In genomic region chr5:95857185-95857945, GRCh38 we compare ENCODE assay signal across 1 cellular context.
TF ChIP-seq lines count a peak whose summit lies in the region.

No MANE protein-coding gene starts in this region.

TF ChIP-seq in HepG2, 621 proteins besides CTCF, POLR2A, EP300 and RAD21 (continued from another document and continues in another):
- TF ChIP-seq FOXO4 (CRISPR knock-in tag; conservative IDR thresholded peaks at IDR 0.05) (peak; percentile 91; the same call in 1 of the 2 replicates), SAP130 (CRISPR knock-in tag; IDR thresholded peaks at IDR 0.05; ENCODE audit: low read depth) (peak; percentile 72), ZNF431 (CRISPR knock-in tag; IDR thresholded peaks at IDR 0.05; ENCODE audit: borderline replicate concordance, low read depth) (peak; percentile 69; the same call in 1 of the 2 replicates), PBX2 (CRISPR knock-in tag; IDR thresholded peaks at IDR 0.05) (no peak), ISL2 (CRISPR knock-in tag; IDR thresholded peaks at IDR 0.05) (peak; percentile 77; the same call in 1 of the 2 replicates), SIX4 (CRISPR knock-in tag; IDR thresholded peaks at IDR 0.05) (0 out of 2 replicates have a peak, but pooled peaks have one; percentile 40), ZNF275 (CRISPR knock-in tag; IDR thresholded peaks at IDR 0.05; ENCODE audit: borderline replicate concordance) (no peak), ZNF616 (CRISPR knock-in tag; IDR thresholded peaks at IDR 0.05; ENCODE audit: low read depth) (0 out of 2 replicates have a peak, but pooled peaks have one; percentile 54), ZNF557 (CRISPR knock-in tag; IDR thresholded peaks at IDR 0.05) (0 out of 2 replicates have a peak, but pooled peaks have one; percentile 83), ZNF792 (CRISPR knock-in tag; IDR thresholded peaks at IDR 0.05) (peak; percentile 83), ZNF546 (CRISPR knock-in tag; conservative IDR thresholded peaks at IDR 0.05) (peak; percentile 60; the same call in 1 of the 2 replicates), RORA (CRISPR knock-in tag; IDR thresholded peaks at IDR 0.05) (no peak), ATF2 (CRISPR knock-in tag; IDR thresholded peaks at IDR 0.05) (peak; percentile 58; the same call in 1 of the 2 replicates), POGK (CRISPR knock-in tag; conservative IDR thresholded peaks at IDR 0.05) (peak; percentile 71; the same call in 1 of the 2 replicates), ZNF337 (CRISPR knock-in tag; IDR thresholded peaks at IDR 0.05; ENCODE audit: borderline replicate concordance, low read depth) (no peak; the same call in 1 of the 2 replicates), THAP8 (CRISPR knock-in tag; IDR thresholded peaks at IDR 0.05; ENCODE audit: borderline replicate concordance) (no peak), ETV6 (CRISPR knock-in tag; conservative IDR thresholded peaks at IDR 0.05) (0 out of 2 replicates have a peak, but pooled peaks have one; percentile 37), ARNT2 (CRISPR knock-in tag; IDR thresholded peaks at IDR 0.05; ENCODE audit: low read depth) (peak; percentile 75; the same call in 1 of the 2 replicates), FOSL2 (CRISPR knock-in tag; IDR thresholded peaks at IDR 0.05) (peak; percentile 97), HDAC1 (CRISPR knock-in tag; IDR thresholded peaks at IDR 0.05) (peak; percentile 80), AGO2 (optimal IDR thresholded peaks at IDR 0.05; ENCODE audit: low read depth, low read length) (no peak), ZNF362 (CRISPR knock-in tag; IDR thresholded peaks at IDR 0.05; ENCODE audit: borderline replicate concordance) (peak; percentile 16; the same call in 1 of the 2 replicates), ZNF720 (CRISPR knock-in tag; IDR thresholded peaks at IDR 0.05) (no peak), HOXD1 (CRISPR knock-in tag; IDR thresholded peaks at IDR 0.05) (peak; percentile 69), ARID2 (CRISPR knock-in tag; IDR thresholded peaks at IDR 0.05; ENCODE audit: borderline replicate concordance) (peak; percentile 82; the same call in 1 of the 2 replicates), SIN3B (IDR thresholded peaks at IDR 0.05; ENCODE audit: low read length) (no peak), ZFP36L1 (CRISPR knock-in tag; IDR thresholded peaks at IDR 0.05) (peak; percentile 83)
- TF ChIP-seq, protein P1, sequence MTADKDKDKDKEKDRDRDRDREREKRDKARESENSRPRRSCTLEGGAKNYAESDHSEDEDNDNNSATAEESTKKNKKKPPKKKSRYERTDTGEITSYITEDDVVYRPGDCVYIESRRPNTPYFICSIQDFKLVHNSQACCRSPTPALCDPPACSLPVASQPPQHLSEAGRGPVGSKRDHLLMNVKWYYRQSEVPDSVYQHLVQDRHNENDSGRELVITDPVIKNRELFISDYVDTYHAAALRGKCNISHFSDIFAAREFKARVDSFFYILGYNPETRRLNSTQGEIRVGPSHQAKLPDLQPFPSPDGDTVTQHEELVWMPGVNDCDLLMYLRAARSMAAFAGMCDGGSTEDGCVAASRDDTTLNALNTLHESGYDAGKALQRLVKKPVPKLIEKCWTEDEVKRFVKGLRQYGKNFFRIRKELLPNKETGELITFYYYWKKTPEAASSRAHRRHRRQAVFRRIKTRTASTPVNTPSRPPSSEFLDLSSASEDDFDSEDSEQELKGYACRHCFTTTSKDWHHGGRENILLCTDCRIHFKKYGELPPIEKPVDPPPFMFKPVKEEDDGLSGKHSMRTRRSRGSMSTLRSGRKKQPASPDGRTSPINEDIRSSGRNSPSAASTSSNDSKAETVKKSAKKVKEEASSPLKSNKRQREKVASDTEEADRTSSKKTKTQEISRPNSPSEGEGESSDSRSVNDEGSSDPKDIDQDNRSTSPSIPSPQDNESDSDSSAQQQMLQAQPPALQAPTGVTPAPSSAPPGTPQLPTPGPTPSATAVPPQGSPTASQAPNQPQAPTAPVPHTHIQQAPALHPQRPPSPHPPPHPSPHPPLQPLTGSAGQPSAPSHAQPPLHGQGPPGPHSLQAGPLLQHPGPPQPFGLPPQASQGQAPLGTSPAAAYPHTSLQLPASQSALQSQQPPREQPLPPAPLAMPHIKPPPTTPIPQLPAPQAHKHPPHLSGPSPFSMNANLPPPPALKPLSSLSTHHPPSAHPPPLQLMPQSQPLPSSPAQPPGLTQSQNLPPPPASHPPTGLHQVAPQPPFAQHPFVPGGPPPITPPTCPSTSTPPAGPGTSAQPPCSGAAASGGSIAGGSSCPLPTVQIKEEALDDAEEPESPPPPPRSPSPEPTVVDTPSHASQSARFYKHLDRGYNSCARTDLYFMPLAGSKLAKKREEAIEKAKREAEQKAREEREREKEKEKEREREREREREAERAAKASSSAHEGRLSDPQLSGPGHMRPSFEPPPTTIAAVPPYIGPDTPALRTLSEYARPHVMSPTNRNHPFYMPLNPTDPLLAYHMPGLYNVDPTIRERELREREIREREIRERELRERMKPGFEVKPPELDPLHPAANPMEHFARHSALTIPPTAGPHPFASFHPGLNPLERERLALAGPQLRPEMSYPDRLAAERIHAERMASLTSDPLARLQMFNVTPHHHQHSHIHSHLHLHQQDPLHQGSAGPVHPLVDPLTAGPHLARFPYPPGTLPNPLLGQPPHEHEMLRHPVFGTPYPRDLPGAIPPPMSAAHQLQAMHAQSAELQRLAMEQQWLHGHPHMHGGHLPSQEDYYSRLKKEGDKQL (CRISPR knock-in tag; IDR thresholded peaks at IDR 0.05; ENCODE audit: low read depth), result no peak
- TF ChIP-seq, protein P2, sequence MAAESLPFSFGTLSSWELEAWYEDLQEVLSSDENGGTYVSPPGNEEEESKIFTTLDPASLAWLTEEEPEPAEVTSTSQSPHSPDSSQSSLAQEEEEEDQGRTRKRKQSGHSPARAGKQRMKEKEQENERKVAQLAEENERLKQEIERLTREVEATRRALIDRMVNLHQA (CRISPR knock-in tag; IDR thresholded peaks at IDR 0.05), result no peak
- TF ChIP-seq, protein P3, sequence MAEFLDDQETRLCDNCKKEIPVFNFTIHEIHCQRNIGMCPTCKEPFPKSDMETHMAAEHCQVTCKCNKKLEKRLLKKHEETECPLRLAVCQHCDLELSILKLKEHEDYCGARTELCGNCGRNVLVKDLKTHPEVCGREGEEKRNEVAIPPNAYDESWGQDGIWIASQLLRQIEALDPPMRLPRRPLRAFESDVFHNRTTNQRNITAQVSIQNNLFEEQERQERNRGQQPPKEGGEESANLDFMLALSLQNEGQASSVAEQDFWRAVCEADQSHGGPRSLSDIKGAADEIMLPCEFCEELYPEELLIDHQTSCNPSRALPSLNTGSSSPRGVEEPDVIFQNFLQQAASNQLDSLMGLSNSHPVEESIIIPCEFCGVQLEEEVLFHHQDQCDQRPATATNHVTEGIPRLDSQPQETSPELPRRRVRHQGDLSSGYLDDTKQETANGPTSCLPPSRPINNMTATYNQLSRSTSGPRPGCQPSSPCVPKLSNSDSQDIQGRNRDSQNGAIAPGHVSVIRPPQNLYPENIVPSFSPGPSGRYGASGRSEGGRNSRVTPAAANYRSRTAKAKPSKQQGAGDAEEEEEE (CRISPR knock-in tag; IDR thresholded peaks at IDR 0.05; ENCODE audit: borderline replicate concordance), result no peak; the same call in 1 of the 2 replicates
- TF ChIP-seq, protein P4, sequence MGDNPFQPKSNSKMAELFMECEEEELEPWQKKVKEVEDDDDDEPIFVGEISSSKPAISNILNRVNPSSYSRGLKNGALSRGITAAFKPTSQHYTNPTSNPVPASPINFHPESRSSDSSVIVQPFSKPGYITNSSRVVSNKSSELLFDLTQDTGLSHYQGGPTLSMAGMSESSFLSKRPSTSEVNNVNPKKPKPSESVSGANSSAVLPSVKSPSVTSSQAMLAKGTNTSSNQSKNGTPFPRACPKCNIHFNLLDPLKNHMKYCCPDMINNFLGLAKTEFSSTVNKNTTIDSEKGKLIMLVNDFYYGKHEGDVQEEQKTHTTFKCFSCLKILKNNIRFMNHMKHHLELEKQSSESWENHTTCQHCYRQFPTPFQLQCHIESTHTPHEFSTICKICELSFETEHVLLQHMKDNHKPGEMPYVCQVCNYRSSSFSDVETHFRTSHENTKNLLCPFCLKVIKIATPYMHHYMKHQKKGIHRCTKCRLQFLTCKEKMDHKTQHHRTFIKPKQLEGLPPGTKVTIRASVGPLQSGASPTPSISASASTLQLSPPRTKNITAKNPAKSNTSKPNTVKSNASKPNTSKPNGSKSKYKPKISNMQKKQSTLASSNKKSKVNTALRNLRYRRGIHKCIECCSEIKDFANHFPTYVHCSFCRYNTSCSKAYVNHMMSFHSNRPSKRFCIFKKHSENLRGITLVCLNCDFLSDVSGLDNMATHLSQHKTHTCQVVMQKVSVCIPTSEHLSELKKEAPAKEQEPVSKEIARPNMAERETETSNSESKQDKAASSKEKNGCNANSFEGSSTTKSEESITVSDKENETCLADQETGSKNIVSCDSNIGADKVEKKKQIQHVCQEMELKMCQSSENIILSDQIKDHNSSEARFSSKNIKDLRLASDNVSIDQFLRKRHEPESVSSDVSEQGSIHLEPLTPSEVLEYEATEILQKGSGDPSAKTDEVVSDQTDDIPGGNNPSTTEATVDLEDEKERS (CRISPR knock-in tag; IDR thresholded peaks at IDR 0.05), result peak; percentile 90
- TF ChIP-seq, protein P5, sequence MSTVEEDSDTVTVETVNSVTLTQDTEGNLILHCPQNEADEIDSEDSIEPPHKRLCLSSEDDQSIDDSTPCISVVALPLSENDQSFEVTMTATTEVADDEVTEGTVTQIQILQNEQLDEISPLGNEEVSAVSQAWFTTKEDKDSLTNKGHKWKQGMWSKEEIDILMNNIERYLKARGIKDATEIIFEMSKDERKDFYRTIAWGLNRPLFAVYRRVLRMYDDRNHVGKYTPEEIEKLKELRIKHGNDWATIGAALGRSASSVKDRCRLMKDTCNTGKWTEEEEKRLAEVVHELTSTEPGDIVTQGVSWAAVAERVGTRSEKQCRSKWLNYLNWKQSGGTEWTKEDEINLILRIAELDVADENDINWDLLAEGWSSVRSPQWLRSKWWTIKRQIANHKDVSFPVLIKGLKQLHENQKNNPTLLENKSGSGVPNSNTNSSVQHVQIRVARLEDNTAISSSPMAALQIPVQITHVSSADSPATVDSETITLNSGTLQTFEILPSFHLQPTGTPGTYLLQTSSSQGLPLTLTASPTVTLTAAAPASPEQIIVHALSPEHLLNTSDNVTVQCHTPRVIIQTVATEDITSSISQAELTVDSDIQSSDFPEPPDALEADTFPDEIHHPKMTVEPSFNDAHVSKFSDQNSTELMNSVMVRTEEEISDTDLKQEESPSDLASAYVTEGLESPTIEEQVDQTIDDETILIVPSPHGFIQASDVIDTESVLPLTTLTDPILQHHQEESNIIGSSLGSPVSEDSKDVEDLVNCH (CRISPR knock-in tag; IDR thresholded peaks at IDR 0.05), result no peak
